13 cellular contexts compared by ENCODE assay signal in the genomic region with DNA sequence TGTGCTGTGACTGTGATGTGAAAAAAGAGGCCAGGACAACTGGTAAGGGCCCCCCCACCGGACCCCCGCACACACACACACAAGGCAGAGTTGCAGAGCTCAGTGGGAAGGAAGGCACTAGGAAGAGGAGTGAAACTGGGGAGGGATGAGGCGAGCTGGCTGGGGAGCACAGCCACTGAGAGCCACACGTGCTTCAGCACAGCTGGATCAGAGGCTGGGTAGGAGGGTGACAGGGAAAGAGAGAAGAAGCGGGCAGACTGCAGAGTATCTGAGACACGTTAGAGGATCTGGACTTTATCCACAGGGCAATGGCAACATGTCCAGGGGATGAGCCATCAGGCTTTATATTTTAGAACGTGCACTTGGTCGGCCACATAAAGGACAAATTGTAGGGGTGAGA.
"Had no signal": no experiment of that assay in that cellular context is flagged by ENCODE, and none has a peak within 500 bp of the region (broad histone marks: within the 10 kb centered on the region; RNA-seq: fewer than 3 reads in every experiment).

No MANE protein-coding gene starts in this region.

- ATAC-seq: body of pancreas; foreskin keratinocyte; left colon; mucosa of descending colon; naive thymus-derived CD4-positive, alpha-beta T cell; upper lobe of right lung had no signal

- DNase-seq: activated CD4-positive, CD25-positive, alpha-beta regulatory T cell treated with anti-CD3 and anti-CD28 coated beads, Interleukin-2, amount 50 U/mL, for 72 hours; activated gamma-delta T cell; activated naive CD8-positive, alpha-beta T cell treated with anti-CD3 and anti-CD28 coated beads for 36 hours; body of pancreas; effector memory CD4-positive, alpha-beta T cell; foreskin keratinocyte; left colon; mucosa of descending colon; naive thymus-derived CD4-positive, alpha-beta T cell; stimulated activated CD4-positive, alpha-beta T cell treated with anti-CD3 and anti-CD28 coated beads, Interleukin-15, amount 100 ng/mL, for 24 hours; stimulated activated CD4-positive, alpha-beta T cell treated with anti-CD3 and anti-CD28 coated beads, Interleukin-4, amount 100 ng/mL, for 24 hours; upper lobe of right lung had no signal

- H3K4me1 Mint-ChIP-seq: activated naive CD8-positive, alpha-beta T cell treated with anti-CD3 and anti-CD28 coated beads for 36 hours had no signal

- H3K27ac Mint-ChIP-seq: activated naive CD8-positive, alpha-beta T cell treated with anti-CD3 and anti-CD28 coated beads for 36 hours; dendritic cell treated with granulocyte-macrophage colony-stimulating factor and Interleukin-4, amounts not matched to agents 40 ng/mL and 50 ng/mL, for 4 days had no signal

- H3K4me3 Mint-ChIP-seq: activated naive CD8-positive, alpha-beta T cell treated with anti-CD3 and anti-CD28 coated beads for 36 hours; dendritic cell treated with granulocyte-macrophage colony-stimulating factor and Interleukin-4, amounts not matched to agents 40 ng/mL and 50 ng/mL, for 4 days; naive thymus-derived CD4-positive, alpha-beta T cell had no signal

- H3K9me3 Mint-ChIP-seq: activated naive CD8-positive, alpha-beta T cell treated with anti-CD3 and anti-CD28 coated beads for 36 hours; dendritic cell treated with granulocyte-macrophage colony-stimulating factor and Interleukin-4, amounts not matched to agents 40 ng/mL and 50 ng/mL, for 4 days; naive thymus-derived CD4-positive, alpha-beta T cell had no signal

- H3K27me3 Mint-ChIP-seq: activated naive CD8-positive, alpha-beta T cell treated with anti-CD3 and anti-CD28 coated beads for 36 hours; dendritic cell treated with granulocyte-macrophage colony-stimulating factor and Interleukin-4, amounts not matched to agents 40 ng/mL and 50 ng/mL, for 4 days; naive thymus-derived CD4-positive, alpha-beta T cell had no signal
